ENCODE assay signal across 34 cellular contexts in genomic region chr20:15905661-15906060, GRCh38.
"Had no signal": no experiment of that assay in that cellular context is flagged by ENCODE, and none has a peak within 500 bp of the region (broad histone marks: within the 10 kb centered on the region; RNA-seq: fewer than 3 reads in every experiment).

No MANE protein-coding gene starts in this region.

- H3K27ac ChIP-seq: cardiac muscle cell, SJCRH30 had no signal

- H3K4me3 Mint-ChIP-seq: activated CD4-positive, alpha-beta T cell treated with anti-CD3 and anti-CD28 coated beads, Interleukin-2, amount 10 ng/mL, durations not matched to agents 24 days and 14 days; activated CD8-positive, alpha-beta T cell treated with anti-CD3 and anti-CD28 coated beads for 36 hours; activated naive CD8-positive, alpha-beta T cell treated with anti-CD3 and anti-CD28 coated beads for 36 hours; activated T-cell treated with anti-CD3 and anti-CD28 coated beads, Interleukin-2, amount 50 U/mL, for 72 hours; activated T-helper 17 cell treated with anti-CD3 and anti-CD28 coated beads, Interleukin-2, amount 50 U/mL, for 72 hours; central memory CD8-positive, alpha-beta T cell; T-helper 1 cell treated with Interleukin-12 subunit alpha and Interleukin-12 subunit beta and Interleukin-4 antibody, amounts not matched to agents 30 μg/mL and 1 μg/mL, for 36 hours; T-helper 2 cell treated with Interferon-gamma antibody and Interleukin-4, amounts not matched to agents 5 μg/mL and 100 μg/mL, for 36 hours had no signal

- H3K27ac Mint-ChIP-seq: activated CD4-positive, alpha-beta T cell treated with anti-CD3 and anti-CD28 coated beads, Interleukin-2, amount 10 ng/mL, durations not matched to agents 24 days and 14 days; activated CD8-positive, alpha-beta T cell treated with anti-CD3 and anti-CD28 coated beads for 36 hours; activated naive CD8-positive, alpha-beta T cell treated with anti-CD3 and anti-CD28 coated beads for 36 hours; activated T-cell treated with anti-CD3 and anti-CD28 coated beads, Interleukin-2, amount 50 U/mL, for 72 hours; activated T-helper 17 cell treated with anti-CD3 and anti-CD28 coated beads, Interleukin-2, amount 50 U/mL, for 72 hours; T-helper 1 cell treated with Interleukin-12 subunit alpha and Interleukin-12 subunit beta and Interleukin-4 antibody, amounts not matched to agents 30 μg/mL and 1 μg/mL, for 36 hours; T-helper 2 cell treated with Interferon-gamma antibody and Interleukin-4, amounts not matched to agents 5 μg/mL and 100 μg/mL, for 36 hours had no signal

- H3K9ac ChIP-seq: SK-N-SH had no signal

- H3K9me3 Mint-ChIP-seq: activated naive CD8-positive, alpha-beta T cell treated with anti-CD3 and anti-CD28 coated beads for 36 hours; T-helper 2 cell treated with Interferon-gamma antibody and Interleukin-4, amounts not matched to agents 5 μg/mL and 100 μg/mL, for 36 hours had no signal

- DNase-seq: activated CD4-positive, alpha-beta T cell treated with anti-CD3 and anti-CD28 coated beads, Interleukin-2, amount 10 ng/mL, durations not matched to agents 24 days and 14 days; activated CD4-positive, alpha-beta T cell treated with anti-CD3 and anti-CD28 coated beads, Interleukin-2, amount 50 U/mL, for 4 hours; activated CD8-positive, alpha-beta T cell treated with anti-CD3 and anti-CD28 coated beads for 36 hours; activated effector memory CD4-positive, alpha-beta T cell treated with anti-CD3 and anti-CD28 coated beads, Interleukin-2, amount 50 U/mL, for 16 hours; activated naive CD4-positive, alpha-beta T cell; activated naive CD4-positive, alpha-beta T cell treated with anti-CD3 and anti-CD28 coated beads, Interleukin-2, amount 50 U/mL, for 16 hours; activated naive CD8-positive, alpha-beta T cell treated with anti-CD3 and anti-CD28 coated beads for 36 hours; activated T-cell treated with anti-CD3 and anti-CD28 coated beads, Interleukin-2, amount 50 U/mL, for 1 hour; activated T-cell treated with anti-CD3 and anti-CD28 coated beads, Interleukin-2, amount 50 U/mL, for 72 hours; amniotic stem cell; aorta; Kasumi-1; KBM-7; MM.1S; MV-4-11; NCI-H1105; NCI-H1436; NCI-H1694; NCI-H1930; NCI-H2081 treated with DMSO at 0.1 percent for 48 hours; NCI-H2171; NCI-H510A; NCI-H526; NCI-H748 treated with DMSO at 0.1 percent for 48 hours; SHP77; SJCRH30; SK-N-SH had no signal

- H3K36me3 Mint-ChIP-seq: activated naive CD8-positive, alpha-beta T cell treated with anti-CD3 and anti-CD28 coated beads for 36 hours had no signal

- H3K4me2 ChIP-seq: SK-N-SH had no signal

- H3K9me3 ChIP-seq: SJCRH30, SK-N-SH had no signal

- ATAC-seq: activated CD8-positive, alpha-beta T cell treated with anti-CD3 and anti-CD28 coated beads for 36 hours; activated T-cell treated with anti-CD3 and anti-CD28 coated beads, Interleukin-2, amount 50 U/mL, for 72 hours; activated T-helper 17 cell treated with anti-CD3 and anti-CD28 coated beads, Interleukin-2, amount 50 U/mL, for 72 hours; Panc1 had no signal

- H3K27me3 Mint-ChIP-seq: activated CD4-positive, alpha-beta T cell treated with anti-CD3 and anti-CD28 coated beads, Interleukin-2, amount 10 ng/mL, durations not matched to agents 24 days and 14 days; activated naive CD8-positive, alpha-beta T cell treated with anti-CD3 and anti-CD28 coated beads for 36 hours; central memory CD8-positive, alpha-beta T cell had no signal

- FAIRE-seq: TTC549 had no signal

- H3K9me2 ChIP-seq: SK-N-SH had no signal

- H3K4me1 Mint-ChIP-seq: activated CD4-positive, alpha-beta T cell treated with anti-CD3 and anti-CD28 coated beads, Interleukin-2, amount 10 ng/mL, durations not matched to agents 24 days and 14 days; activated naive CD8-positive, alpha-beta T cell treated with anti-CD3 and anti-CD28 coated beads for 36 hours; activated T-helper 17 cell treated with anti-CD3 and anti-CD28 coated beads, Interleukin-2, amount 50 U/mL, for 72 hours; central memory CD8-positive, alpha-beta T cell had no signal

- H3K27me3 ChIP-seq: cardiac muscle cell, SJCRH30 had no signal

- H3K36me3 ChIP-seq: cardiac muscle cell, SJCRH30 had no signal

- H3K4me1 ChIP-seq: SJCRH30 had no signal

- H3K4me3 ChIP-seq: cardiac muscle cell, SJCRH30 had no signal
